Comparison of ENCODE assay signal across 1 cellular context in genomic region chr3:195270350-195271115, GRCh38.
A peak's percentile ranks its signal among the peaks of the same experiment; 100 is the strongest.
TF ChIP-seq lines count a peak whose summit lies in the region.

No MANE protein-coding gene starts in this region.

TF ChIP-seq in HepG2, 621 proteins besides CTCF, POLR2A, EP300 and RAD21 (continued from another document and continues in another):
- TF ChIP-seq ZNF362 (CRISPR knock-in tag; IDR thresholded peaks at IDR 0.05; ENCODE audit: borderline replicate concordance) = no peak
- TF ChIP-seq MATR3 (CRISPR knock-in tag; IDR thresholded peaks at IDR 0.05) = no peak
- TF ChIP-seq ZNF124 (CRISPR knock-in tag; IDR thresholded peaks at IDR 0.05) = peak; percentile 56; the same call in 1 of the 2 replicates
- TF ChIP-seq ARNTL (CRISPR knock-in tag; IDR thresholded peaks at IDR 0.05) = 0 out of 2 replicates have a peak, but pooled peaks have one; percentile 32
- TF ChIP-seq ZSCAN21 (CRISPR knock-in tag; IDR thresholded peaks at IDR 0.05; ENCODE audit: borderline replicate concordance) = peak; percentile 60; the same call in 1 of the 2 replicates
- TF ChIP-seq, protein P1, sequence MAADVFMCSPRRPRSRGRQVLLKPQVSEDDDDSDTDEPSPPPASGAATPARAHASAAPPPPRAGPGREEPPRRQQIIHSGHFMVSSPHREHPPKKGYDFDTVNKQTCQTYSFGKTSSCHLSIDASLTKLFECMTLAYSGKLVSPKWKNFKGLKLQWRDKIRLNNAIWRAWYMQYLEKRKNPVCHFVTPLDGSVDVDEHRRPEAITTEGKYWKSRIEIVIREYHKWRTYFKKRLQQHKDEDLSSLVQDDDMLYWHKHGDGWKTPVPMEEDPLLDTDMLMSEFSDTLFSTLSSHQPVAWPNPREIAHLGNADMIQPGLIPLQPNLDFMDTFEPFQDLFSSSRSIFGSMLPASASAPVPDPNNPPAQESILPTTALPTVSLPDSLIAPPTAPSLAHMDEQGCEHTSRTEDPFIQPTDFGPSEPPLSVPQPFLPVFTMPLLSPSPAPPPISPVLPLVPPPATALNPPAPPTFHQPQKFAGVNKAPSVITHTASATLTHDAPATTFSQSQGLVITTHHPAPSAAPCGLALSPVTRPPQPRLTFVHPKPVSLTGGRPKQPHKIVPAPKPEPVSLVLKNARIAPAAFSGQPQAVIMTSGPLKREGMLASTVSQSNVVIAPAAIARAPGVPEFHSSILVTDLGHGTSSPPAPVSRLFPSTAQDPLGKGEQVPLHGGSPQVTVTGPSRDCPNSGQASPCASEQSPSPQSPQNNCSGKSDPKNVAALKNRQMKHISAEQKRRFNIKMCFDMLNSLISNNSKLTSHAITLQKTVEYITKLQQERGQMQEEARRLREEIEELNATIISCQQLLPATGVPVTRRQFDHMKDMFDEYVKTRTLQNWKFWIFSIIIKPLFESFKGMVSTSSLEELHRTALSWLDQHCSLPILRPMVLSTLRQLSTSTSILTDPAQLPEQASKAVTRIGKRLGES (CRISPR knock-in tag; IDR thresholded peaks at IDR 0.05; ENCODE audit: borderline replicate concordance) = no peak; the same call in 1 of the 2 replicates
- TF ChIP-seq MLLT10 (CRISPR knock-in tag; IDR thresholded peaks at IDR 0.05) = peak; percentile 60; the same call in 1 of the 2 replicates
- TF ChIP-seq ESRRA (CRISPR knock-in tag; IDR thresholded peaks at IDR 0.05; ENCODE audit: low read depth) = no peak
- no peak for TF ChIP-seq SUZ12 (IDR thresholded peaks at IDR 0.05; ENCODE audit: low read depth, low read length)
- no peak for TF ChIP-seq SMAD1 (CRISPR knock-in tag; IDR thresholded peaks at IDR 0.05; ENCODE audit: borderline replicate concordance, low read depth)
- TF ChIP-seq NR2F6 (IDR thresholded peaks at IDR 0.05) = no peak
- TF ChIP-seq NR2F6 (CRISPR knock-in tag; IDR thresholded peaks at IDR 0.05) = no peak
- TF ChIP-seq, protein P2, sequence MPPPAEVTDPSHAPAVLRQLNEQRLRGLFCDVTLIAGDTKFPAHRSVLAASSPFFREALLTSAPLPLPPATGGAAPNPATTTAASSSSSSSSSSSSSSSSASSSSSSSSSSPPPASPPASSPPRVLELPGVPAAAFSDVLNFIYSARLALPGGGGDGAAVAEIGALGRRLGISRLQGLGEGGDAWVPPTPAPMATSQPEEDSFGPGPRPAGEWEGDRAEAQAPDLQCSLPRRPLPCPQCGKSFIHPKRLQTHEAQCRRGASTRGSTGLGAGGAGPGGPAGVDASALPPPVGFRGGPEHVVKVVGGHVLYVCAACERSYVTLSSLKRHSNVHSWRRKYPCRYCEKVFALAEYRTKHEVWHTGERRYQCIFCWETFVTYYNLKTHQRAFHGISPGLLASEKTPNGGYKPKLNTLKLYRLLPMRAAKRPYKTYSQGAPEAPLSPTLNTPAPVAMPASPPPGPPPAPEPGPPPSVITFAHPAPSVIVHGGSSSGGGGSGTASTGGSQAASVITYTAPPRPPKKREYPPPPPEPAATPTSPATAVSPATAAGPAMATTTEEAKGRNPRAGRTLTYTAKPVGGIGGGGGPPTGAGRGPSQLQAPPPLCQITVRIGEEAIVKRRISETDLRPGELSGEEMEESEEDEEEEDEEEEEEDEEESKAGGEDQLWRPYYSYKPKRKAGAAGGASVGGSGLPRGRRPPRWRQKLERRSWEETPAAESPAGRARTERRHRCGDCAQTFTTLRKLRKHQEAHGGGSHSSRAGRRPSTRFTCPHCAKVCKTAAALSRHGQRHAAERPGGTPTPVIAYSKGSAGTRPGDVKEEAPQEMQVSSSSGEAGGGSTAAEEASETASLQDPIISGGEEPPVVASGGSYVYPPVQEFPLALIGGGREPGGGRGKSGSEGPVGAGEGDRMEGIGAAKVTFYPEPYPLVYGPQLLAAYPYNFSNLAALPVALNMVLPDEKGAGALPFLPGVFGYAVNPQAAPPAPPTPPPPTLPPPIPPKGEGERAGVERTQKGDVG (CRISPR knock-in tag; IDR thresholded peaks at IDR 0.05; ENCODE audit: borderline replicate concordance) = no peak
- TF ChIP-seq ZNF605 (CRISPR knock-in tag; IDR thresholded peaks at IDR 0.05) = peak; percentile 78; the same call in 1 of the 2 replicates
- 0 out of 2 replicates have a peak, but pooled peaks have one; percentile 71 for TF ChIP-seq KDM5A (IDR thresholded peaks at IDR 0.05; ENCODE audit: borderline replicate concordance, low read length)
- no peak for TF ChIP-seq ZNF646 (CRISPR knock-in tag; IDR thresholded peaks at IDR 0.05)
- TF ChIP-seq CHD4 (IDR thresholded peaks at IDR 0.05; ENCODE audit: borderline replicate concordance, low read length) = no peak
- peak; percentile 43 for TF ChIP-seq HES4 (CRISPR knock-in tag; IDR thresholded peaks at IDR 0.05; ENCODE audit: borderline replicate concordance)
- TF ChIP-seq ZNF543 (CRISPR knock-in tag; IDR thresholded peaks at IDR 0.05) = no peak
- no peak for TF ChIP-seq ZFP36 (IDR thresholded peaks at IDR 0.05; ENCODE audit: borderline replicate concordance, low read depth, low read length, partially characterized antibody)
- no peak; the same call in 1 of the 2 replicates for TF ChIP-seq ZXDC (CRISPR knock-in tag; IDR thresholded peaks at IDR 0.05)
- no peak for TF ChIP-seq IKZF1 (IDR thresholded peaks at IDR 0.05)
- TF ChIP-seq, protein P3, sequence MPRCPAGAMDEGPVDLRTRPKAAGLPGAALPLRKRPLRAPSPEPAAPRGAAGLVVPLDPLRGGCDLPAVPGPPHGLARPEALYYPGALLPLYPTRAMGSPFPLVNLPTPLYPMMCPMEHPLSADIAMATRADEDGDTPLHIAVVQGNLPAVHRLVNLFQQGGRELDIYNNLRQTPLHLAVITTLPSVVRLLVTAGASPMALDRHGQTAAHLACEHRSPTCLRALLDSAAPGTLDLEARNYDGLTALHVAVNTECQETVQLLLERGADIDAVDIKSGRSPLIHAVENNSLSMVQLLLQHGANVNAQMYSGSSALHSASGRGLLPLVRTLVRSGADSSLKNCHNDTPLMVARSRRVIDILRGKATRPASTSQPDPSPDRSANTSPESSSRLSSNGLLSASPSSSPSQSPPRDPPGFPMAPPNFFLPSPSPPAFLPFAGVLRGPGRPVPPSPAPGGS (CRISPR knock-in tag; IDR thresholded peaks at IDR 0.05) = peak; percentile 95
- no peak for TF ChIP-seq ZNF225 (CRISPR knock-in tag; IDR thresholded peaks at IDR 0.05)
- TF ChIP-seq ZNF747 (CRISPR knock-in tag; IDR thresholded peaks at IDR 0.05; ENCODE audit: borderline replicate concordance) = no peak
- no peak for TF ChIP-seq PRDM15 (CRISPR knock-in tag; IDR thresholded peaks at IDR 0.05)
- no peak for TF ChIP-seq PAF1 (CRISPR knock-in tag; IDR thresholded peaks at IDR 0.05)
- TF ChIP-seq ZNF616 (CRISPR knock-in tag; IDR thresholded peaks at IDR 0.05; ENCODE audit: low read depth) = peak; percentile 91; the same call in 1 of the 2 replicates
- no peak for TF ChIP-seq ZNF546 (CRISPR knock-in tag; conservative IDR thresholded peaks at IDR 0.05)
- TF ChIP-seq DNMT1 (CRISPR knock-in tag; IDR thresholded peaks at IDR 0.05) = peak; percentile 9; the same call in 1 of the 2 replicates
- TF ChIP-seq ZNF547 (CRISPR knock-in tag; IDR thresholded peaks at IDR 0.05) = peak; percentile 59; the same call in 1 of the 2 replicates
- TF ChIP-seq ATRX (CRISPR knock-in tag; IDR thresholded peaks at IDR 0.05; ENCODE audit: borderline replicate concordance) = no peak
- TF ChIP-seq ZBTB34 (CRISPR knock-in tag; IDR thresholded peaks at IDR 0.05) = 0 out of 2 replicates have a peak, but pooled peaks have one; percentile 6
- TF ChIP-seq SMAD9 (CRISPR knock-in tag; IDR thresholded peaks at IDR 0.05) = no peak
- TF ChIP-seq FOSL2 (CRISPR knock-in tag; IDR thresholded peaks at IDR 0.05) = peak; percentile 36; the same call in 1 of the 2 replicates
